Comparison of ENCODE assay signal across 8 cellular contexts in the genomic region with DNA sequence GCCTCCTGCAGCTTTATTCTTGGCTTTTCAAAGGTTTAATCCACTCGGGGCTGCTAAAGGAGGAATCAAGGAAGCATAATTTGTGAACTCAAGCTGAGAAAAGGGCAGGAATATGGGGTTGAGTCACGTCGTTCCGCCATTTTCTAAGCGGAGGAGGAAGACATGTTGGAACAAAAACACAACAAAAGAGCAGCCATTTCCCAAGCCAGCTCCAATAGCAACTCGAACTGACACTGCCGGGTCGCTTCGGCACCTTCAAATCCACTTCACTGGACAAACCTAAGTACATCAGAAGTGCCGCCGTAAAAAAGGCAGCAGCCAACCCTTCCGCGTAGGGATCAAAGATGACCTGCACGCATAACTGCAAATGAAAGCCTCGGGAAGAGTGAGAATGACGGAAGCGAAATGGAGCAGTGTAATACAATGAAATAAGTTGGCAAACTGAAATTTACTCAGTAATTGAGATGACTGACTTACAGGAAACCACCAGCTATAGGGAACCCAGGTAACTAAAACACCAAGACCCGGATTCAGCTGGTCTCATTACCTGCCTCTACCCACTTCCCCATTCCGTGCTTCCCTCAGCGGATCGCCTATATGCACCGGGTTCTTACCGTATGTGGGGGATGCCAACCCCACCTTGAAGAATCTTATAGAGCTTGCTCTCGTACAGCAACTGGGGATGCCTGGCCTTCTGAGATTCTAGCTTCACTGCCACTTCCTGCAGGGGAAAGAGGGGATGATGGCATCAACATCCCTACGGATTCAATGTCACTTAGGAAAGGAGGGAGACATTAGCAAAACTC. TPM values are rescaled to one million over a fixed set of nuclear protein-coding genes. Genes with fewer than 3 reads are reported as not detected.
DNase-seq lines count a peak whose midpoint lies in the region; ATAC-seq and TF ChIP-seq lines count a peak whose summit lies in the region.

No MANE protein-coding gene starts in this region.

- peak overlapping the region; percentile 98 for H3K27ac Mint-ChIP-seq in CD4-positive, alpha-beta T cell

- peaks cover 68% of the 10 kb centered on the region for H3K36me3 Mint-ChIP-seq in CD4-positive, alpha-beta T cell (ENCODE audit: low read depth)

- in situ Hi-C loops in astrocyte of the cerebellum (cut with HindIII; ENCODE audit: low sequenced_read_pairs), result loop anchor here (5.0 kb wide), 1 partner anchor 37 kb away; no protein-coding TSS in a partner anchor

- no peaks in the 10 kb centered on the region for H3K9me3 ChIP-seq in CD4-positive, alpha-beta T cell (ENCODE audit: control insufficient read depth, low read length)
- no peaks in the 10 kb centered on the region for H3K9me3 ChIP-seq in SJSA1 (replicated peaks)
- no peaks in the 10 kb centered on the region for H3K9me3 ChIP-seq in smooth muscle cell (replicated peaks; ENCODE audit: low read depth)

- CTCF ChIA-PET in CD4-positive, alpha-beta T cell (lab: Charles Lee), result interaction anchor here (1.0 to 2.3 kb wide), 3 partner anchors 22 to 192 kb away, joined by 3 to 9 read pairs (median 3); a partner anchor contains a TSS

- no peaks in the 10 kb centered on the region for H3K27me3 ChIP-seq in CD4-positive, alpha-beta T cell (ENCODE audit: control insufficient read depth, insufficient read depth, low read length)
- H3K27me3 ChIP-seq in SJSA1 (replicated peaks), result no peaks in the 10 kb centered on the region
- no peaks in the 10 kb centered on the region for H3K27me3 ChIP-seq in smooth muscle cell (ENCODE audit: low read depth)

- H3K79me2 ChIP-seq in smooth muscle cell (ENCODE audit: low read depth), result peaks cover 71% of the 10 kb centered on the region

- peak in 8 of 10 experiments; percentile 11 to 29 (median 16) for DNase-seq in CD4-positive, alpha-beta T cell
- DNase-seq in HuH-7 (ENCODE audit: low spot score), result peak; percentile 17
- peak in 1 of 2 experiments; percentile 66 for DNase-seq in SJSA1 (ENCODE audit: low read depth in 1 of 2, low spot score in 2 of 2)
- no peak for DNase-seq in astrocyte of the cerebellum (ENCODE audit: low read depth)
- peak; percentile 66 for DNase-seq in inferior parietal cortex (ENCODE audit: extremely low spot score)
- DNase-seq in smooth muscle cell (lab: John Stamatoyannopoulos, UW; ENCODE audit: unreplicated experiment), result no peak
- no peak for DNase-seq in COLO829 (ENCODE audit: low spot score)

- H3K4me3 Mint-ChIP-seq in CD4-positive, alpha-beta T cell, result peak overlapping the region; percentile 99

- H3K4me2 ChIP-seq in smooth muscle cell, result peak overlapping the region; percentile 100

- H3K9ac ChIP-seq in smooth muscle cell (ENCODE audit: low read depth), result peak overlapping the region; percentile 99

- peaks cover 21% of the 10 kb centered on the region for H3F3A ChIP-seq in smooth muscle cell (ENCODE audit: low read depth)

- H3K4me3 ChIP-seq in SJSA1, result peak overlapping the region; percentile 74
- peak overlapping the region; percentile 100 for H3K4me3 ChIP-seq in astrocyte of the cerebellum (ENCODE audit: low read depth, low read length)
- peak overlapping the region; percentile 80 for H3K4me3 ChIP-seq in smooth muscle cell

- WGBS in smooth muscle cell (ENCODE audit: low lambda C conversion rate), result 2% methylated on average over 25 of the region's 25 CpGs

- peaks cover 52% of the 10 kb centered on the region for H3K4me1 Mint-ChIP-seq in CD4-positive, alpha-beta T cell (ENCODE audit: low read depth)

- peak overlapping the region; percentile 94 for H3K27ac ChIP-seq in CD4-positive, alpha-beta T cell (ENCODE audit: low read depth, low read length)
- H3K27ac ChIP-seq in SJSA1, result peak overlapping the region; percentile 84
- H3K27ac ChIP-seq in smooth muscle cell (ENCODE audit: low read depth), result peak overlapping the region; percentile 97

- no peak for TF ChIP-seq CTCF in CD4-positive, alpha-beta T cell (IDR thresholded peaks at IDR 0.05)
- no peak for TF ChIP-seq CTCF in astrocyte of the cerebellum (IDR thresholded peaks at IDR 0.05; ENCODE audit: low read depth, low read length, missing control alignments)
- no peak for TF ChIP-seq CTCF in smooth muscle cell (IDR thresholded peaks at IDR 0.05; ENCODE audit: borderline replicate concordance, insufficient read depth, poor library complexity, severe bottlenecking)

- peaks cover 57% of the 10 kb centered on the region for H4K20me1 ChIP-seq in smooth muscle cell (ENCODE audit: low read depth)

- H2AFZ ChIP-seq in smooth muscle cell (ENCODE audit: low read depth), result no peak overlapping the region

- POLR2A ChIA-PET in CD4-positive, alpha-beta T cell (lab: Charles Lee), result interaction anchor here (0.6 to 4.3 kb wide), 19 partner anchors 8 to 1166 kb away, joined by 3 to 42 read pairs (median 5); a partner anchor contains a TSS

- ATAC-seq in CD4-positive, alpha-beta T cell (ENCODE audit: poor library complexity), result peak; percentile 10
- ATAC-seq in GM19372 (IDR thresholded peaks at IDR 0.05; ENCODE audit: low read depth, unreplicated experiment), result peak; percentile 26

- H3K36me3 ChIP-seq in SJSA1 (peaks cover 64% of the 10 kb centered on the region), smooth muscle cell (ENCODE audit: low read depth) (no peaks in the 10 kb centered on the region)

- no peaks in the 10 kb centered on the region for H3K9me3 Mint-ChIP-seq in CD4-positive, alpha-beta T cell

- H3K4me1 ChIP-seq in SJSA1 (replicated peaks) (peaks cover 21% of the 10 kb centered on the region), smooth muscle cell (ENCODE audit: low read depth) (peaks cover 53% of the 10 kb centered on the region)

- no peaks in the 10 kb centered on the region for H3K27me3 Mint-ChIP-seq in CD4-positive, alpha-beta T cell

- intact Hi-C loops in CD4-positive, alpha-beta T cell (cut with DNase I, micrococcal nuclease), result loop anchor here (5.0 to 10.0 kb wide), 8 partner anchors 52 to 1705 kb away; a partner anchor contains a TSS

RNA-seq across cellular contexts. Expression of a gene that starts 1.6 kb away (rescaled TPM):
- 100 to 1,000 TPM; 201 to 217 TPM for total RNA-seq in CD4-positive, alpha-beta T cell
- 311 and 438 TPM in 2 replicates for total RNA-seq in SJSA1 (2014; rRNA removed; shearing (Covaris generic))
- total RNA-seq in smooth muscle cell, result 294 and 354 TPM in 2 replicates
- polyA plus RNA-seq in smooth muscle cell, result 129 and 151 TPM in 2 replicates

RNA-seq across cellular contexts. Expression of a gene that starts 31.6 kb away (rescaled TPM):
- under 1 TPM in 1 of 2 experiments, not detected in 1; 0.41 TPM for total RNA-seq in CD4-positive, alpha-beta T cell
- 0.25 and 0.32 TPM in 2 replicates for total RNA-seq in SJSA1 (2014; rRNA removed; shearing (Covaris generic))
- 1.4 and 2.3 TPM in 2 replicates for total RNA-seq in smooth muscle cell
- polyA plus RNA-seq in smooth muscle cell, result 0.70 and 2.0 TPM in 2 replicates

Comparison
In these comparisons a context has a peak if more than half of its experiments do, and no peak if none do; other contexts are left out.
1. DNase-seq: peak in CD4-positive, alpha-beta T cell (8 of 10), HuH-7 (single experiment) and inferior parietal cortex (single experiment); none in astrocyte of the cerebellum (single experiment), smooth muscle cell (single experiment) and COLO829 (single experiment).
2. Peak in every context shown above with its lines, with median percentiles within 50 percentile points of each other: H3K27ac ChIP-seq and H3K4me3 ChIP-seq.